ENCODE assay signal across 1 cellular context in the genomic region with DNA sequence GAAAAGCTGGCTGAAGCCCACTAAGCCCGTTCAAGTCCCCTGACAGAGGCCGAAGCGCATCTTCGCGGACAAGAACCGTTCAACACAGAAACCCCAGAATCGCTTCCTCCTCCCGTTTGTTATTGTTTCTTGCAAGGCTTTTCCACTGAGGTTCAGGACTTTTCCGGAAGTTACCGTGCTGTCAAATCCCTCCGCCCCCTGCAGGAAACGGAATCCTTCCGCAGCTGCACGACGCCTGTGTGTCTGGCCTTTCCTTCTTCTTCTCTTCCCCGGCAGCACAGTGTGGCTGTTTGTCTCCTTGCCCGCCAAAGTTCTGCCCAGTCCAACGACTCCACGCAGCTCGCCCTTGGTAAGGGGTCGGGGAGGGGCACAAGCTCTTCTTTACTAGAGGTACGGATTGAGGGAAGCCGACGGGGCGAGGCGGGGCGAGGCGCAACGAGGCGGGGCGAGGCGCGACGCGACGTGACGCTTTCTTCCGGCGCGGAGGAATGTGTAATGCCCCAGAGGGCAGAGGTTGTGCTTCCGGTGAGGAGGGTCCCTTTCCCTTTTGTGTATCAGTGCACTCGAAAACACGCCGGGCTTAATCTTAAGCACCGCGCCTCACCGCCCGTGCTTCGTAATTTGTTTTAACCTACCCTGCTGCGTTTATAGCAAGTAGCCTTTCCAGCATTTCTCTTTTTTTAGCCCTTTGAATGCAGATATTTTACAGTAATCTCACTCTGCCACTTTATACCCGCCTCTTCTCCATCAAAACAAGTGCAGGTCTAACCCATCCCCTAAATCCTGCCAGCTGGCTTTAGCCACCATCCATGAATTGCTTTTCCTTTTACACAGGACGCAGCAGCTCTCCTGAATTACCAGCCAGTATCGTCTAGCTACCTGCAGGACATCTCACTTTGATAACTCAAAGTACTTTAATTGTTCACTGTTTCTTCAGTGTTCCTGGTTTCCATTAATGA.
TF ChIP-seq lines count a peak whose summit lies in the region.

TSS of gene KDM5A (minus strand) at position 183 of the 959 bp plus-strand sequence. CDS start 229 bp downstream, outside the sequence.

TF ChIP-seq in K562, 482 proteins besides CTCF, POLR2A, EP300 and RAD21 (continued from another document and continues in another):
- TF ChIP-seq KAT8 (IDR thresholded peaks at IDR 0.05; ENCODE audit: low read depth) (no peak), POLR2G (IDR thresholded peaks at IDR 0.05; ENCODE audit: low read depth, low read length) (peak; percentile 61; the same call in 1 of the 2 replicates), OTX1 (CRISPR knock-in tag; IDR thresholded peaks at IDR 0.05) (no peak), PHB2 (IDR thresholded peaks at IDR 0.05; ENCODE audit: low read depth) (no peak), NFE2L1 (tag; IDR thresholded peaks at IDR 0.05; ENCODE audit: borderline replicate concordance, low read depth) (no peak), ZBTB11 (CRISPR knock-in tag; IDR thresholded peaks at IDR 0.05) (peak; percentile 74 to 96 (median 87); a peak in 5 of 6 replicates), PML (IDR thresholded peaks at IDR 0.05; ENCODE audit: low read length) (peak; percentile 27; the same call in 1 of the 2 replicates), ZNF232 (CRISPR knock-in tag; IDR thresholded peaks at IDR 0.05) (no peak), TCF3 (CRISPR knock-in tag; IDR thresholded peaks at IDR 0.05) (no peak), ARID2 (IDR thresholded peaks at IDR 0.05) (no peak), HDAC3 (IDR thresholded peaks at IDR 0.05; ENCODE audit: borderline replicate concordance, partially characterized antibody) (no peak), SIX5 (IDR thresholded peaks at IDR 0.05; ENCODE audit: borderline replicate concordance in 1 of 2, insufficient read depth in 1 of 2, low read depth in 1 of 2, low read length in 2 of 2) (peak; percentile 17 to 38; a peak in 2 of 4 replicates), TGIF2 (CRISPR knock-in tag; IDR thresholded peaks at IDR 0.05) (no peak), TCF7L2 (IDR thresholded peaks at IDR 0.05; ENCODE audit: low read depth, low read length) (0 out of 2 replicates have a peak, but pooled peaks have one; percentile 8), SMAD3 (CRISPR knock-in tag; conservative IDR thresholded peaks at IDR 0.05) (no peak), FOXK1 (CRISPR knock-in tag; IDR thresholded peaks at IDR 0.05; ENCODE audit: borderline replicate concordance) (no peak), ESRRB (CRISPR knock-in tag; IDR thresholded peaks at IDR 0.05; ENCODE audit: borderline replicate concordance) (no peak), DNMT1 (IDR thresholded peaks at IDR 0.05) (no peak), SMC3 (conservative IDR thresholded peaks at IDR 0.05; ENCODE audit: insufficient read depth, low read depth, low read length) (no peak), NR4A1 (CRISPR knock-in tag; IDR thresholded peaks at IDR 0.05) (no peak), NR4A1 (tag; IDR thresholded peaks at IDR 0.05) (no peak), E2F8 (IDR thresholded peaks at IDR 0.05; ENCODE audit: low read depth, partially characterized antibody) (peak; percentile 70), TBP (optimal IDR thresholded peaks at IDR 0.05; ENCODE audit: low read depth, low read length) (peak; percentile 54), POLR2B (IDR thresholded peaks at IDR 0.05; ENCODE audit: low read depth, partially characterized antibody) (peak; percentile 66), NCOA1 (IDR thresholded peaks at IDR 0.05; ENCODE audit: low read depth) (peak; percentile 80), ZBTB34 (CRISPR knock-in tag; IDR thresholded peaks at IDR 0.05) (no peak), BDP1 (IDR thresholded peaks at IDR 0.05; ENCODE audit: insufficient read depth, insufficient read length) (no peak), TOE1 (IDR thresholded peaks at IDR 0.05; ENCODE audit: borderline replicate concordance) (0 out of 2 replicates have a peak, but pooled peaks have one; percentile 34), TOE1 (CRISPR knock-in tag; IDR thresholded peaks at IDR 0.05; ENCODE audit: borderline replicate concordance, low read depth) (0 out of 2 replicates have a peak, but pooled peaks have one; percentile 54), SRSF3 (IDR thresholded peaks at IDR 0.05; ENCODE audit: insufficient read depth, low read length) (no peak)
- TF ChIP-seq, protein P1, sequence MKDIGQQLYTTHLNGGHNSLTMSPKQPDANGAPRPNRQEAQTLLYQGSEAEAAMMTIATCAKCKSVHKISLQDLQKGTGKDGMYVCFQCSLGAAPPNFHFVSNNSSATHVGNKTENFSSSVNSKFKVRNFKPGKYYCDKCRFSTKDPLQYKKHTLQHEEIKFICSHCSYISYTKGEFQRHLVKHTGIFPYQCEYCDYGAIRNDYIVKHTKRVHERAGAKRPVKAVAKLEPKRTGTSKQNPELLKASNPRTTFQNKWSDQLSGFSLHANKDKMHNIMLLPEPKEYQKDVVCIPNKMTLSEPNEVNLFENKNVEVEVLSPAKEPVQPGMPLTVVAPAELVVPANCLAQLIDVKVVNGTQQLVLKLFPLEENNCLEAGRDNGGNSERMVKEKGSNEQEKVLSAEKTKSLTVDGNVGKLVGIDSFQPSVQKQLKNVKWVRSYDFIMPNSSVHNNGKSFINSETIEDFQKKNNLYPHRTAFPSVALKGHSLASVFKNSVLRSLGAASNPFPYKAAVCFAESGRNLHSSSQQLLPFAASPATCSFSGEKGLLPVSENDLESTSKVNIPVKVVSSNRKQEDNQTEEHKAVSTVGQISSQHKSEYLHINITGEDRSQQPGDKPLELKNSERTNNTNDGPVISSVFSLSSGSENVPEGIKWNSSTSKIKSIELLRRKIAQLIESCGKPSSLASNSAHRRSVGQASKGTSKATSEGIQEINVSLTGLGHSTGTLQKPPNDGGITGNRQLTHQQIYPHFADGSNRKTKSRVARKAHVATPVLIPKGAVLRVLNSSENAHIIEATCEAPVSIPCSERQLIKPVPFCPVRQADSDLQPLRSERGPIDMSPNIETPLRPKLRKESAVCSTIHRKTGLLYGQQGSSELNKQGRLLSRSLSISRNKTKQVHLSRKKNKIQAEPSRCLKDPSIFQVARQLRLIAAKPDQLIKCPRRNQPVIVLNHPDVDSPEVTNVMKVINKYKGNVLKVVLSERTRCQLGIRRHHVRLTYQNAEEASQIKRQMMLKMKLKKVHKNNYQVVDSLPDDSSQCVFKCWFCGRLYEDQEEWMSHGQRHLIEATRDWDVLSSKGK (CRISPR knock-in tag; IDR thresholded peaks at IDR 0.05), result no peak
- TF ChIP-seq, protein P2, sequence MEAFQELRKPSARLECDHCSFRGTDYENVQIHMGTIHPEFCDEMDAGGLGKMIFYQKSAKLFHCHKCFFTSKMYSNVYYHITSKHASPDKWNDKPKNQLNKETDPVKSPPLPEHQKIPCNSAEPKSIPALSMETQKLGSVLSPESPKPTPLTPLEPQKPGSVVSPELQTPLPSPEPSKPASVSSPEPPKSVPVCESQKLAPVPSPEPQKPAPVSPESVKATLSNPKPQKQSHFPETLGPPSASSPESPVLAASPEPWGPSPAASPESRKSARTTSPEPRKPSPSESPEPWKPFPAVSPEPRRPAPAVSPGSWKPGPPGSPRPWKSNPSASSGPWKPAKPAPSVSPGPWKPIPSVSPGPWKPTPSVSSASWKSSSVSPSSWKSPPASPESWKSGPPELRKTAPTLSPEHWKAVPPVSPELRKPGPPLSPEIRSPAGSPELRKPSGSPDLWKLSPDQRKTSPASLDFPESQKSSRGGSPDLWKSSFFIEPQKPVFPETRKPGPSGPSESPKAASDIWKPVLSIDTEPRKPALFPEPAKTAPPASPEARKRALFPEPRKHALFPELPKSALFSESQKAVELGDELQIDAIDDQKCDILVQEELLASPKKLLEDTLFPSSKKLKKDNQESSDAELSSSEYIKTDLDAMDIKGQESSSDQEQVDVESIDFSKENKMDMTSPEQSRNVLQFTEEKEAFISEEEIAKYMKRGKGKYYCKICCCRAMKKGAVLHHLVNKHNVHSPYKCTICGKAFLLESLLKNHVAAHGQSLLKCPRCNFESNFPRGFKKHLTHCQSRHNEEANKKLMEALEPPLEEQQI (IDR thresholded peaks at IDR 0.05), result no peak
- TF ChIP-seq, protein P3, sequence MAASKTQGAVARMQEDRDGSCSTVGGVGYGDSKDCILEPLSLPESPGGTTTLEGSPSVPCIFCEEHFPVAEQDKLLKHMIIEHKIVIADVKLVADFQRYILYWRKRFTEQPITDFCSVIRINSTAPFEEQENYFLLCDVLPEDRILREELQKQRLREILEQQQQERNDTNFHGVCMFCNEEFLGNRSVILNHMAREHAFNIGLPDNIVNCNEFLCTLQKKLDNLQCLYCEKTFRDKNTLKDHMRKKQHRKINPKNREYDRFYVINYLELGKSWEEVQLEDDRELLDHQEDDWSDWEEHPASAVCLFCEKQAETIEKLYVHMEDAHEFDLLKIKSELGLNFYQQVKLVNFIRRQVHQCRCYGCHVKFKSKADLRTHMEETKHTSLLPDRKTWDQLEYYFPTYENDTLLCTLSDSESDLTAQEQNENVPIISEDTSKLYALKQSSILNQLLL (CRISPR knock-in tag; IDR thresholded peaks at IDR 0.05; ENCODE audit: borderline replicate concordance), result no peak
- TF ChIP-seq, protein P4, sequence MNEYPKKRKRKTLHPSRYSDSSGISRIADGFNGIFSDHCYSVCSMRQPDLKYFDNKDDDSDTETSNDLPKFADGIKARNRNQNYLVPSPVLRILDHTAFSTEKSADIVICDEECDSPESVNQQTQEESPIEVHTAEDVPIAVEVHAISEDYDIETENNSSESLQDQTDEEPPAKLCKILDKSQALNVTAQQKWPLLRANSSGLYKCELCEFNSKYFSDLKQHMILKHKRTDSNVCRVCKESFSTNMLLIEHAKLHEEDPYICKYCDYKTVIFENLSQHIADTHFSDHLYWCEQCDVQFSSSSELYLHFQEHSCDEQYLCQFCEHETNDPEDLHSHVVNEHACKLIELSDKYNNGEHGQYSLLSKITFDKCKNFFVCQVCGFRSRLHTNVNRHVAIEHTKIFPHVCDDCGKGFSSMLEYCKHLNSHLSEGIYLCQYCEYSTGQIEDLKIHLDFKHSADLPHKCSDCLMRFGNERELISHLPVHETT (CRISPR knock-in tag; conservative IDR thresholded peaks at IDR 0.05 in 1 of 2, IDR thresholded peaks at IDR 0.05 in 1 of 2), result peak in 1 of 2 experiments; percentile 65; a peak in 2 of 4 replicates
- TF ChIP-seq, protein P5, sequence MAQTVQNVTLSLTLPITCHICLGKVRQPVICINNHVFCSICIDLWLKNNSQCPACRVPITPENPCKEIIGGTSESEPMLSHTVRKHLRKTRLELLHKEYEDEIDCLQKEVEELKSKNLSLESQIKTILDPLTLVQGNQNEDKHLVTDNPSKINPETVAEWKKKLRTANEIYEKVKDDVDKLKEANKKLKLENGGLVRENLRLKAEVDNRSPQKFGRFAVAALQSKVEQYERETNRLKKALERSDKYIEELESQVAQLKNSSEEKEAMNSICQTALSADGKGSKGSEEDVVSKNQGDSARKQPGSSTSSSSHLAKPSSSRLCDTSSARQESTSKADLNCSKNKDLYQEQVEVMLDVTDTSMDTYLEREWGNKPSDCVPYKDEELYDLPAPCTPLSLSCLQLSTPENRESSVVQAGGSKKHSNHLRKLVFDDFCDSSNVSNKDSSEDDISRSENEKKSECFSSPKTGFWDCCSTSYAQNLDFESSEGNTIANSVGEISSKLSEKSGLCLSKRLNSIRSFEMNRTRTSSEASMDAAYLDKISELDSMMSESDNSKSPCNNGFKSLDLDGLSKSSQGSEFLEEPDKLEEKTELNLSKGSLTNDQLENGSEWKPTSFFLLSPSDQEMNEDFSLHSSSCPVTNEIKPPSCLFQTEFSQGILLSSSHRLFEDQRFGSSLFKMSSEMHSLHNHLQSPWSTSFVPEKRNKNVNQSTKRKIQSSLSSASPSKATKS (CRISPR knock-in tag; IDR thresholded peaks at IDR 0.05), result no peak
